Comparison of ENCODE assay signal across 25 cellular contexts in the genomic region with DNA sequence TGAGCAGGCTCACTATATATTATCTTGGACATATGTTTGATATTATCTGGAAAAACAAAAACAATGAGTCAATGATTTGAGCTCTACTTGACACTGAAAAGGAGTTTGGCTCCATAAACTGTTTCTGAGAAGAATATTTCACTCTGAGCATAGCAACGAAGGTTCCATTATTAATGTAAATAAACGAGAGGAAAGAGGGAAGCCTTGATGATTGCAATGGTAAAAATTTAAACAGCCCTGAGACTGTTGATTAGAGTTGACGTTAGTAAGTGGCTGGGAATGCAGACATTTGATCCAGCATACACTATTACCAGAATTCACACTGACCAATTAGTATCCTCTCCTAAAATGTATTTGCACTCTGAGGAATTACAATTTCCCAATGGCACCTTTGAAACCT.
"Had no signal": no experiment of that assay in that cellular context is flagged by ENCODE, and none has a peak within 500 bp of the region (broad histone marks: within the 10 kb centered on the region; RNA-seq: fewer than 3 reads in every experiment).

No MANE protein-coding gene starts in this region.

- H3K36me3 ChIP-seq: ascending aorta, left lung, neural progenitor cell, right atrium auricular region, SJSA1, upper lobe of left lung had no signal

- H3K9me3 ChIP-seq: ascending aorta, left lung, right atrium auricular region, SJSA1, upper lobe of left lung had no signal

- H3K4me2 ChIP-seq: neural progenitor cell had no signal

- H3K27me3 Mint-ChIP-seq: activated CD4-positive, alpha-beta T cell treated with anti-CD3 and anti-CD28 coated beads, Interleukin-2, amount 10 ng/mL, durations not matched to agents 7 days and 5 days; activated CD8-positive, alpha-beta memory T cell treated with anti-CD3 and anti-CD28 coated beads, Interleukin-2, amount 10 ng/mL, durations not matched to agents 7 days and 5 days; activated CD8-positive, alpha-beta T cell treated with anti-CD3 and anti-CD28 coated beads for 36 hours; activated naive CD4-positive, alpha-beta T cell treated with anti-CD3 and anti-CD28 coated beads, Interleukin-2, amount 50 U/mL, for 24 hours; naive thymus-derived CD8-positive, alpha-beta T cell; progenitor cell of endocrine pancreas had no signal

- H3K4me1 Mint-ChIP-seq: activated CD4-positive, alpha-beta T cell treated with anti-CD3 and anti-CD28 coated beads, Interleukin-2, amount 10 ng/mL, durations not matched to agents 7 days and 5 days; activated CD8-positive, alpha-beta memory T cell treated with anti-CD3 and anti-CD28 coated beads, Interleukin-2, amount 10 ng/mL, durations not matched to agents 7 days and 5 days; activated naive CD4-positive, alpha-beta T cell treated with anti-CD3 and anti-CD28 coated beads, Interleukin-2, amount 50 U/mL, for 24 hours; immature natural killer cell; naive thymus-derived CD8-positive, alpha-beta T cell; neural progenitor cell had no signal

- H3K4me3 Mint-ChIP-seq: activated CD4-positive, alpha-beta T cell treated with anti-CD3 and anti-CD28 coated beads, Interleukin-2, amount 10 ng/mL, durations not matched to agents 7 days and 5 days; activated CD8-positive, alpha-beta memory T cell treated with anti-CD3 and anti-CD28 coated beads, Interleukin-2, amount 10 ng/mL, durations not matched to agents 7 days and 5 days; activated CD8-positive, alpha-beta T cell treated with anti-CD3 and anti-CD28 coated beads for 36 hours; activated naive CD4-positive, alpha-beta T cell treated with anti-CD3 and anti-CD28 coated beads, Interleukin-2, amount 50 U/mL, for 24 hours; activated T-helper 1 cell treated with anti-CD3 and anti-CD28 coated beads, Interleukin-12 subunit alpha, Interleukin-12 subunit beta, Interleukin-2, Interleukin-4 antibody, amounts not matched to agents 30 ng/mL and 10 ng/mL and 1 ng/mL, durations not matched to agents 14 hours and 24 hours and 36 hours; immature natural killer cell; mesothelial cell of epicardium; naive thymus-derived CD8-positive, alpha-beta T cell; neural progenitor cell; T-helper 1 cell treated with Interleukin-12 subunit alpha and Interleukin-12 subunit beta and Interleukin-4 antibody, amounts not matched to agents 30 μg/mL and 1 μg/mL, for 36 hours had no signal

- H2AFZ ChIP-seq: neural progenitor cell had no signal

- DNase-seq: activated CD4-positive, alpha-beta T cell treated with anti-CD3 and anti-CD28 coated beads, Interleukin-2, amount 10 ng/mL, durations not matched to agents 7 days and 5 days; activated CD8-positive, alpha-beta memory T cell treated with anti-CD3 and anti-CD28 coated beads, Interleukin-2, amount 10 ng/mL, durations not matched to agents 7 days and 5 days; activated CD8-positive, alpha-beta T cell treated with anti-CD3 and anti-CD28 coated beads for 36 hours; activated gamma-delta T cell; dermis blood vessel endothelial cell; effector memory CD4-positive, alpha-beta T cell; immature natural killer cell; kidney glomerular epithelial cell; left lung; naive thymus-derived CD8-positive, alpha-beta T cell; stimulated activated CD4-positive, alpha-beta T cell treated with anti-CD3 and anti-CD28 coated beads, Interleukin-4, amount 100 ng/mL, for 4 hours; stimulated activated naive CD8-positive, alpha-beta T cell treated with anti-CD3 and anti-CD28 coated beads, Interleukin-15, Interleukin-2, amounts not matched to agents 100 U/mL and 50 U/mL, for 24 hours; upper lobe of left lung had no signal

- H3K27ac ChIP-seq: ascending aorta, left lung, neural progenitor cell, right atrium auricular region, SJSA1, upper lobe of left lung had no signal

- H3K9ac ChIP-seq: neural progenitor cell had no signal

- H3K27ac Mint-ChIP-seq: activated CD4-positive, alpha-beta T cell treated with anti-CD3 and anti-CD28 coated beads, Interleukin-2, amount 10 ng/mL, durations not matched to agents 7 days and 5 days; activated CD8-positive, alpha-beta memory T cell treated with anti-CD3 and anti-CD28 coated beads, Interleukin-2, amount 10 ng/mL, durations not matched to agents 7 days and 5 days; activated CD8-positive, alpha-beta T cell treated with anti-CD3 and anti-CD28 coated beads for 36 hours; activated naive CD4-positive, alpha-beta T cell treated with anti-CD3 and anti-CD28 coated beads, Interleukin-2, amount 50 U/mL, for 24 hours; activated T-helper 1 cell treated with anti-CD3 and anti-CD28 coated beads, Interleukin-12 subunit alpha, Interleukin-12 subunit beta, Interleukin-2, Interleukin-4 antibody, amounts not matched to agents 30 ng/mL and 10 ng/mL and 1 ng/mL, durations not matched to agents 14 hours and 24 hours and 36 hours; immature natural killer cell; mesothelial cell of epicardium; naive thymus-derived CD8-positive, alpha-beta T cell; neural progenitor cell; progenitor cell of endocrine pancreas; T-helper 1 cell treated with Interleukin-12 subunit alpha and Interleukin-12 subunit beta and Interleukin-4 antibody, amounts not matched to agents 30 μg/mL and 1 μg/mL, for 36 hours had no signal

- H3K36me3 Mint-ChIP-seq: activated CD8-positive, alpha-beta memory T cell treated with anti-CD3 and anti-CD28 coated beads, Interleukin-2, amount 10 ng/mL, durations not matched to agents 7 days and 5 days; activated naive CD4-positive, alpha-beta T cell treated with anti-CD3 and anti-CD28 coated beads, Interleukin-2, amount 50 U/mL, for 24 hours; immature natural killer cell; mesothelial cell of epicardium; naive thymus-derived CD8-positive, alpha-beta T cell; neural progenitor cell had no signal

- H3K4me3 ChIP-seq: ascending aorta, left lung, lung, neural progenitor cell, right atrium auricular region, SJSA1, upper lobe of left lung had no signal

- H3K4me1 ChIP-seq: ascending aorta, left lung, neural progenitor cell, right atrium auricular region, SJSA1, upper lobe of left lung had no signal

- ATAC-seq: activated CD4-positive, CD25-positive, alpha-beta regulatory T cell treated with anti-CD3 and anti-CD28 coated beads, Interleukin-2, amount 50 U/mL, for 24 hours; activated CD8-positive, alpha-beta memory T cell treated with anti-CD3 and anti-CD28 coated beads, Interleukin-2, amount 10 ng/mL, durations not matched to agents 7 days and 5 days; activated CD8-positive, alpha-beta T cell treated with anti-CD3 and anti-CD28 coated beads for 36 hours; esophagus mucosa; left lung; naive thymus-derived CD8-positive, alpha-beta T cell; stimulated activated naive CD8-positive, alpha-beta T cell treated with anti-CD3 and anti-CD28 coated beads, Interleukin-15, Interleukin-2, amounts not matched to agents 100 U/mL and 50 U/mL, for 24 hours had no signal

- H3K9me3 Mint-ChIP-seq: activated CD4-positive, alpha-beta T cell treated with anti-CD3 and anti-CD28 coated beads, Interleukin-2, amount 10 ng/mL, durations not matched to agents 7 days and 5 days; activated naive CD4-positive, alpha-beta T cell treated with anti-CD3 and anti-CD28 coated beads, Interleukin-2, amount 50 U/mL, for 24 hours; activated T-helper 1 cell treated with anti-CD3 and anti-CD28 coated beads, Interleukin-12 subunit alpha, Interleukin-12 subunit beta, Interleukin-2, Interleukin-4 antibody, amounts not matched to agents 30 ng/mL and 10 ng/mL and 1 ng/mL, durations not matched to agents 14 hours and 24 hours and 36 hours; neural progenitor cell; T-helper 1 cell treated with Interleukin-12 subunit alpha and Interleukin-12 subunit beta and Interleukin-4 antibody, amounts not matched to agents 30 μg/mL and 1 μg/mL, for 36 hours had no signal

- H3K27me3 ChIP-seq: ascending aorta, left lung, neural progenitor cell, right atrium auricular region, SJSA1, upper lobe of left lung had no signal
